Comparison of ENCODE assay signal across 8 cellular contexts in genomic region chr1:31063636-31064035, GRCh38. TPM values are rescaled to one million over a fixed set of nuclear protein-coding genes. Genes with fewer than 3 reads are reported as not detected.
A peak's percentile ranks its signal among the peaks of the same experiment; 100 is the strongest.
DNase-seq lines count a peak whose midpoint lies in the region; ATAC-seq lines count a peak whose summit lies in the region.

No MANE protein-coding gene starts in this region.

- 0% methylated on average over 2 of the region's 4 CpGs for whole genome bisulfite sequencing in HUES64
- WGBS in mesenchymal stem cell: 33% methylated on average over 2 of the region's 4 CpGs

- no peak overlapping the region for H3K18ac ChIP-seq in mesenchymal stem cell (ENCODE audit: low read depth in 1 of 2, low read length in 2 of 2)

- H3K79me1 ChIP-seq in mesenchymal stem cell (replicated peaks; ENCODE audit: low read length, poor library complexity, severe bottlenecking): no peaks in the 10 kb centered on the region

- peak overlapping the region; percentile 78 to 96 (median 88) for H3K4me2 ChIP-seq in BLaER1 treated with 17β-estradiol and CSF1 and Interleukin-3, amounts not matched to agents 10 nM and 100 nM
- H3K4me2 ChIP-seq in mesenchymal stem cell (ENCODE audit: low read length, poor library complexity, severe bottlenecking): peak overlapping the region; percentile 47

- H3K23ac ChIP-seq in mesenchymal stem cell (ENCODE audit: low read length in 2 of 2): no peak overlapping the region

- no peak overlapping the region for H2BK15ac ChIP-seq in mesenchymal stem cell (ENCODE audit: low read depth, poor library complexity, severe bottlenecking)

- peak overlapping the region; percentile 73 to 92 (median 82) for H3K4me3 ChIP-seq in BLaER1 treated with 17β-estradiol and CSF1 and Interleukin-3, amounts not matched to agents 10 nM and 100 nM
- H3K4me3 ChIP-seq in HUES64 (ENCODE audit: low read length) (peak overlapping the region; percentile 98), mesenchymal stem cell (ENCODE audit: insufficient read depth in 1 of 2, low read depth in 1 of 2, low read length in 2 of 2) (peak overlapping the region in 1 of 2 experiments; percentile 99)

- no peaks in the 10 kb centered on the region for H3K27me3 ChIP-seq in BLaER1 treated with 17β-estradiol and CSF1 and Interleukin-3, amounts not matched to agents 10 nM and 100 nM
- no peaks in the 10 kb centered on the region for H3K27me3 ChIP-seq in HUES64 (ENCODE audit: insufficient read depth, low read length)
- H3K27me3 ChIP-seq in mesenchymal stem cell (ENCODE audit: control insufficient read depth in 1 of 2, insufficient read depth in 1 of 2, low read length in 2 of 2): no peaks in the 10 kb centered on the region

- no peak overlapping the region for H3K14ac ChIP-seq in mesenchymal stem cell (ENCODE audit: low read length in 2 of 2)

- H4K20me1 ChIP-seq in BLaER1 treated with 17β-estradiol and CSF1 and Interleukin-3, amounts not matched to agents 10 nM and 100 nM: peaks cover 57 to 59% (median 58%) of the 10 kb centered on the region in 11 experiments

- DNase-seq in astrocyte of the hippocampus (ENCODE audit: low read depth, low spot score): peak; percentile 52
- peak; percentile 24 for DNase-seq in mesenchymal stem cell
- no peak for DNase-seq in GM19240 (ENCODE audit: insufficient read length, low spot score)
- DNase-seq in activated CD4-positive, alpha-beta T cell treated with anti-CD3 and anti-CD28 coated beads for 1 hour: no peak
- no peak for DNase-seq in NCI-H2196 treated with DMSO at 0.1 percent for 48 hours (lab: John Stamatoyannopoulos, UW; ENCODE audit: unreplicated experiment)

- H3K9me3 ChIP-seq in BLaER1 treated with 17β-estradiol and CSF1 and Interleukin-3, amounts not matched to agents 10 nM and 100 nM (replicated peaks in 1 of 11): no peaks in the 10 kb centered on the region
- H3K9me3 ChIP-seq in HUES64 (ENCODE audit: insufficient read depth, low read depth, low read length) (no peaks in the 10 kb centered on the region), mesenchymal stem cell (ENCODE audit: control insufficient read depth, low read length) (no peaks in the 10 kb centered on the region)

- no peak overlapping the region for H2BK120ac ChIP-seq in mesenchymal stem cell (ENCODE audit: low read depth, low read length)

- peak overlapping the region; percentile 96 to 100 (median 97) for H3K9ac ChIP-seq in BLaER1 treated with 17β-estradiol and CSF1 and Interleukin-3, amounts not matched to agents 10 nM and 100 nM
- H3K9ac ChIP-seq in HUES64 (ENCODE audit: low read depth, low read length) (peak overlapping the region; percentile 100), mesenchymal stem cell (ENCODE audit: low read length) (peak overlapping the region; percentile 100)

- no peak for ATAC-seq in esophagus mucosa

- H3K36me3 ChIP-seq in BLaER1 treated with 17β-estradiol and CSF1 and Interleukin-3, amounts not matched to agents 10 nM and 100 nM: peaks cover 19 to 41% (median 35%) of the 10 kb centered on the region in 11 experiments
- H3K36me3 ChIP-seq in HUES64 (ENCODE audit: insufficient read depth, low read length): peaks cover 14% of the 10 kb centered on the region
- H3K36me3 ChIP-seq in mesenchymal stem cell (ENCODE audit: control insufficient read depth in 1 of 2, insufficient read depth in 2 of 2, low read depth in 1 of 2, low read length in 2 of 2): peaks cover 6 to 13% of the 10 kb centered on the region in 2 experiments

- H3K27ac ChIP-seq in BLaER1 treated with 17β-estradiol and CSF1 and Interleukin-3, amounts not matched to agents 10 nM and 100 nM: peak overlapping the region; percentile 94 to 99 (median 98)
- H3K27ac ChIP-seq in HUES64 (ENCODE audit: low read depth, low read length) (peak overlapping the region; percentile 76), mesenchymal stem cell (ENCODE audit: low read length, poor library complexity, severe bottlenecking) (no peak overlapping the region)

- H2AFZ ChIP-seq in mesenchymal stem cell (ENCODE audit: low read depth, low read length): no peak overlapping the region

- H2BK12ac ChIP-seq in mesenchymal stem cell (ENCODE audit: low read length in 2 of 2): no peak overlapping the region

- H4K8ac ChIP-seq in mesenchymal stem cell (ENCODE audit: low read length): no peak overlapping the region

- H3K4ac ChIP-seq in mesenchymal stem cell (ENCODE audit: low read depth in 1 of 2, low read length in 2 of 2): no peak overlapping the region

- no peak overlapping the region for H2BK5ac ChIP-seq in mesenchymal stem cell (ENCODE audit: low read depth, low read length, poor library complexity, severe bottlenecking)

- no peak overlapping the region for H4K91ac ChIP-seq in mesenchymal stem cell (ENCODE audit: low read length)

- H3K4me1 ChIP-seq in BLaER1 treated with 17β-estradiol and CSF1 and Interleukin-3, amounts not matched to agents 10 nM and 100 nM: peaks cover 36 to 52% (median 46%) of the 10 kb centered on the region in 10 experiments
- peaks cover 11% of the 10 kb centered on the region; the same call in 1 of the 2 replicates for H3K4me1 ChIP-seq in HUES64 (ENCODE audit: insufficient read depth, low read length)
- H3K4me1 ChIP-seq in mesenchymal stem cell (ENCODE audit: control insufficient read depth, insufficient read depth, low read depth, low read length): peaks cover 8% of the 10 kb centered on the region

- H2AK5ac ChIP-seq in mesenchymal stem cell (ENCODE audit: low read length, severe bottlenecking): no peak overlapping the region

RNA-seq across cellular contexts. Expression of gene PUM1, which starts 1.9 kb away (rescaled TPM):
- polyA plus RNA-seq in HUES64 (2013, experiment 1 of 2): 55.7 TPM
- polyA plus RNA-seq in HUES64 (2013, experiment 2 of 2): 62.9 TPM
- polyA plus RNA-seq in mesenchymal stem cell (2013, experiment 1 of 2): 40.3 TPM
- 38.7 TPM for polyA plus RNA-seq in mesenchymal stem cell (2013, experiment 2 of 2)
- total RNA-seq in esophagus mucosa: 63.0 TPM

Comparison
In these comparisons a context has a peak if more than half of its experiments do, and no peak if none do; other contexts are left out.
1. DNase-seq: peak in astrocyte of the hippocampus (single experiment) and mesenchymal stem cell (single experiment); none in GM19240 (single experiment), activated CD4-positive, alpha-beta T cell treated with anti-CD3 and anti-CD28 coated beads for 1 hour (single experiment) and NCI-H2196 treated with DMSO at 0.1 percent for 48 hours (single experiment).
2. Peak in every context shown above with its lines, with median percentiles within 50 percentile points of each other: H3K9ac ChIP-seq.